In genomic region chr22:30247561-30247960, GRCh38 we compare ENCODE assay signal across 10 cellular contexts. TPM values are rescaled to one million over a fixed set of nuclear protein-coding genes. Genes with fewer than 3 reads are reported as not detected.
DNase-seq lines count a peak whose midpoint lies in the region; ATAC-seq and TF ChIP-seq lines count a peak whose summit lies in the region.
"Had no signal": no experiment of that assay in that cellular context is flagged by ENCODE, and none has a peak within 500 bp of the region (broad histone marks: within the 10 kb centered on the region; RNA-seq: fewer than 3 reads in every experiment).

No MANE protein-coding gene starts in this region.

- no peak overlapping the region for H2BK12ac ChIP-seq in H9 (ENCODE audit: insufficient read length, low read depth, low read length)

- H3K23ac ChIP-seq in H9 (ENCODE audit: insufficient read length, low read depth, low read length): no peak overlapping the region

- H4K20me1 ChIP-seq in BLaER1 (no peaks in the 10 kb centered on the region), H9 (ENCODE audit: control insufficient read depth, insufficient read depth, insufficient read length) (peaks cover 3% of the 10 kb centered on the region)

- no peaks in the 10 kb centered on the region for H3K9me3 Mint-ChIP-seq in activated T-helper 1 cell treated with anti-CD3 and anti-CD28 coated beads, Interleukin-12 subunit alpha, Interleukin-12 subunit beta, Interleukin-2, Interleukin-4 antibody, amounts not matched to agents 30 ng/mL and 10 ng/mL and 1 ng/mL, durations not matched to agents 14 hours and 24 hours and 36 hours
- no peaks in the 10 kb centered on the region for H3K9me3 Mint-ChIP-seq in H9

- H3K4me1 Mint-ChIP-seq in activated T-helper 1 cell treated with anti-CD3 and anti-CD28 coated beads, Interleukin-12 subunit alpha, Interleukin-12 subunit beta, Interleukin-2, Interleukin-4 antibody, amounts not matched to agents 30 ng/mL and 10 ng/mL and 1 ng/mL, durations not matched to agents 14 hours and 24 hours and 36 hours (ENCODE audit: low read depth): peaks cover 70% of the 10 kb centered on the region
- peaks cover 27 to 29% of the 10 kb centered on the region in 2 experiments for H3K4me1 Mint-ChIP-seq in H9

- H3K27ac ChIP-seq in BLaER1 (no peak overlapping the region), mucosa of rectum (ENCODE audit: low read depth in 2 of 2, low read length in 2 of 2) (peak overlapping the region; percentile 87), H9 (ENCODE audit: insufficient read length, low read depth, low read length) (no peak overlapping the region)
- H3K27ac ChIP-seq: SJSA1 had no signal

- H3K18ac ChIP-seq in H9 (ENCODE audit: insufficient read length, low read depth, low read length): no peak overlapping the region

- H2AFZ ChIP-seq in H9 (ENCODE audit: low read length): no peak overlapping the region

- intact Hi-C loops in activated T-helper 1 cell treated with anti-CD3 and anti-CD28 coated beads, Interleukin-12 subunit alpha, Interleukin-12 subunit beta, Interleukin-2, Interleukin-4 antibody, amounts not matched to agents 30 ng/mL and 10 ng/mL and 1 ng/mL, durations not matched to agents 14 hours and 24 hours and 36 hours (cut with micrococcal nuclease): loop anchor here (2.0 kb wide), 1 partner anchor 27 kb away; no protein-coding TSS in a partner anchor

- H3K27me3 ChIP-seq in BLaER1 (peaks cover 40% of the 10 kb centered on the region), mucosa of rectum (ENCODE audit: control insufficient read depth in 2 of 2, insufficient read depth in 2 of 2, low read length in 2 of 2) (no peaks in the 10 kb centered on the region), H9 (ENCODE audit: insufficient read depth, low read length) (no peaks in the 10 kb centered on the region)
- H3K27me3 ChIP-seq: SJSA1 had no signal

- peaks cover 53% of the 10 kb centered on the region for H3K4me1 ChIP-seq in BLaER1
- H3K4me1 ChIP-seq in ES-I3 (ENCODE audit: insufficient read depth, low read length): peaks cover 31% of the 10 kb centered on the region
- peaks cover 17 to 36% of the 10 kb centered on the region in 2 donors for H3K4me1 ChIP-seq in mucosa of rectum (ENCODE audit: control insufficient read depth in 2 of 2, insufficient read depth in 2 of 2, low read length in 2 of 2)
- H3K4me1 ChIP-seq in H9 (ENCODE audit: insufficient read depth, low read length): no peaks in the 10 kb centered on the region

- H3K4me3 ChIP-seq in BLaER1: no peak overlapping the region
- H3K4me3 ChIP-seq in mucosa of rectum (ENCODE audit: low read length in 2 of 2): peak overlapping the region; percentile 71 to 72
- H3K4me3 ChIP-seq: SJSA1 had no signal

- H2BK5ac ChIP-seq in H9 (ENCODE audit: insufficient read length, low read length): no peak overlapping the region

- H3K79me2 ChIP-seq in H9 (ENCODE audit: insufficient read depth, low read length): no peaks in the 10 kb centered on the region

- H4K91ac ChIP-seq in H9 (ENCODE audit: insufficient read length, low read depth, low read length): no peak overlapping the region

- no peak for DNase-seq in activated T-helper 1 cell treated with anti-CD3 and anti-CD28 coated beads, Interleukin-12 subunit alpha, Interleukin-12 subunit beta, Interleukin-2, Interleukin-4 antibody, amounts not matched to agents 30 ng/mL and 10 ng/mL and 1 ng/mL, durations not matched to agents 14 hours and 24 hours and 36 hours (ENCODE audit: low spot score)
- no peak for DNase-seq in H9
- DNase-seq: NCI-H774 had no signal

- H2AK5ac ChIP-seq in H9 (ENCODE audit: insufficient read length, low read length): no peak overlapping the region

- H3K36me3 ChIP-seq in BLaER1 (no peaks in the 10 kb centered on the region), ES-I3 (ENCODE audit: insufficient read depth, low read length) (peaks cover 10% of the 10 kb centered on the region; the same call in 1 of the 2 replicates), mucosa of rectum (ENCODE audit: control insufficient read depth in 2 of 2, insufficient read depth in 2 of 2, low read length in 2 of 2) (peaks cover 7% of the 10 kb centered on the region in 2 donors)

- peaks cover 32% of the 10 kb centered on the region for H3K36me3 Mint-ChIP-seq in activated T-helper 1 cell treated with anti-CD3 and anti-CD28 coated beads, Interleukin-12 subunit alpha, Interleukin-12 subunit beta, Interleukin-2, Interleukin-4 antibody, amounts not matched to agents 30 ng/mL and 10 ng/mL and 1 ng/mL, durations not matched to agents 14 hours and 24 hours and 36 hours (ENCODE audit: low read depth)
- peaks cover 0 to 11% (median 7%) of the 10 kb centered on the region in 3 experiments; a peak in 4 of 7 replicates for H3K36me3 Mint-ChIP-seq in H9 (ENCODE audit: insufficient read depth in 1 of 3, low read depth in 3 of 3)

- peaks cover 9% of the 10 kb centered on the region for H3K23me2 ChIP-seq in H9 (ENCODE audit: insufficient read length, low read depth, low read length, poor library complexity, severe bottlenecking)

- no peak overlapping the region for H3K14ac ChIP-seq in H9 (ENCODE audit: insufficient read depth, low read length)

- no peak overlapping the region for H4K5ac ChIP-seq in H9 (ENCODE audit: insufficient read length, low read depth, low read length)

- H3K9ac ChIP-seq in BLaER1 (no peak overlapping the region), ES-I3 (ENCODE audit: low read depth, low read length) (peak overlapping the region; percentile 64), mucosa of rectum (ENCODE audit: low read depth in 1 of 2, low read length in 2 of 2) (peak overlapping the region; percentile 63 to 83), H9 (ENCODE audit: extremely low read depth, insufficient read length, low read length) (no peak overlapping the region)

- H2BK15ac ChIP-seq in H9 (ENCODE audit: low read depth, low read length): no peak overlapping the region

- H3K27ac Mint-ChIP-seq in activated T-helper 1 cell treated with anti-CD3 and anti-CD28 coated beads, Interleukin-12 subunit alpha, Interleukin-12 subunit beta, Interleukin-2, Interleukin-4 antibody, amounts not matched to agents 30 ng/mL and 10 ng/mL and 1 ng/mL, durations not matched to agents 14 hours and 24 hours and 36 hours: peak overlapping the region; percentile 83
- H3K27ac Mint-ChIP-seq in H9: no peak overlapping the region

- H3T11ph ChIP-seq in H9 (ENCODE audit: low read length): no peak overlapping the region

- H4K8ac ChIP-seq in H9 (replicated peaks; ENCODE audit: insufficient read length, low read depth, low read length): no peak overlapping the region

- H3K27me3 Mint-ChIP-seq in activated T-helper 1 cell treated with anti-CD3 and anti-CD28 coated beads, Interleukin-12 subunit alpha, Interleukin-12 subunit beta, Interleukin-2, Interleukin-4 antibody, amounts not matched to agents 30 ng/mL and 10 ng/mL and 1 ng/mL, durations not matched to agents 14 hours and 24 hours and 36 hours (ENCODE audit: insufficient read depth): no peaks in the 10 kb centered on the region
- H3K27me3 Mint-ChIP-seq in H9 (ENCODE audit: low read depth): peaks cover 9% of the 10 kb centered on the region

- no peak overlapping the region for H2BK120ac ChIP-seq in H9 (ENCODE audit: low read depth, low read length, poor library complexity, severe bottlenecking)

- H2BK20ac ChIP-seq in H9 (ENCODE audit: low read depth, low read length, poor library complexity, severe bottlenecking): no peak overlapping the region

- ATAC-seq in HG03135 (IDR thresholded peaks at IDR 0.05; ENCODE audit: unreplicated experiment) (no peak), HG03520 (IDR thresholded peaks at IDR 0.05; ENCODE audit: unreplicated experiment) (no peak)

- H3K4me2 ChIP-seq in BLaER1: peak overlapping the region; percentile 99
- H3K4me2 ChIP-seq in H9 (ENCODE audit: insufficient read depth, insufficient read length, low read length): no peak overlapping the region

- no peak overlapping the region for H3K4ac ChIP-seq in H9 (ENCODE audit: low read depth, low read length)

- H3K9me3 ChIP-seq in BLaER1 (no peaks in the 10 kb centered on the region), ES-I3 (ENCODE audit: control insufficient read depth, insufficient read depth, low read length) (no peaks in the 10 kb centered on the region), mucosa of rectum (ENCODE audit: control insufficient read depth in 2 of 2, low read length in 2 of 2) (no peaks in the 10 kb centered on the region), H9 (ENCODE audit: control insufficient read depth, low read depth, low read length) (no peaks in the 10 kb centered on the region)
- H3K9me3 ChIP-seq: SJSA1 had no signal

- no peaks in the 10 kb centered on the region for H3K79me1 ChIP-seq in H9 (ENCODE audit: insufficient read depth, low read depth, low read length, poor library complexity, severe bottlenecking)

- H3K4me3 Mint-ChIP-seq in activated T-helper 1 cell treated with anti-CD3 and anti-CD28 coated beads, Interleukin-12 subunit alpha, Interleukin-12 subunit beta, Interleukin-2, Interleukin-4 antibody, amounts not matched to agents 30 ng/mL and 10 ng/mL and 1 ng/mL, durations not matched to agents 14 hours and 24 hours and 36 hours: peak overlapping the region; percentile 78
- H3K4me3 Mint-ChIP-seq in H9: no peak overlapping the region; a peak in 1 of 5 replicates

- TF ChIP-seq CTCF in H9 (conservative IDR thresholded peaks at IDR 0.05): no peak

- H3K56ac ChIP-seq in H9 (ENCODE audit: insufficient read length, low read depth, low read length): no peak overlapping the region

- no CpG with 5 or more reads among the region's 11 CpGs for WGBS in H9 (ENCODE audit: extremely low coverage, insufficient read length, low lambda C conversion rate)

RNA-seq across cellular contexts. Expression of gene LIF, which starts 1.0 kb away (rescaled TPM):
- total RNA-seq in activated T-helper 1 cell treated with anti-CD3 and anti-CD28 coated beads, Interleukin-12 subunit alpha, Interleukin-12 subunit beta, Interleukin-2, Interleukin-4 antibody, amounts not matched to agents 30 ng/mL and 10 ng/mL and 1 ng/mL, durations not matched to agents 14 hours and 24 hours and 36 hours: 450 and 455 TPM in 2 replicates
- 4.3 and 6.1 TPM in 2 replicates for total RNA-seq in H9 (2021)

RNA-seq across cellular contexts. Expression of gene OSM, which starts 19.1 kb away (rescaled TPM):
- 76.7 and 78.3 TPM in 2 replicates for total RNA-seq in activated T-helper 1 cell treated with anti-CD3 and anti-CD28 coated beads, Interleukin-12 subunit alpha, Interleukin-12 subunit beta, Interleukin-2, Interleukin-4 antibody, amounts not matched to agents 30 ng/mL and 10 ng/mL and 1 ng/mL, durations not matched to agents 14 hours and 24 hours and 36 hours
- not detected in 2 replicates for total RNA-seq in H9 (2021)
- total RNA-seq: dermis microvascular lymphatic vessel endothelial cell, SJSA1 had no signal

RNA-seq across cellular contexts. Expression of gene CASTOR1, which starts 41.7 kb away (rescaled TPM):
- total RNA-seq in activated T-helper 1 cell treated with anti-CD3 and anti-CD28 coated beads, Interleukin-12 subunit alpha, Interleukin-12 subunit beta, Interleukin-2, Interleukin-4 antibody, amounts not matched to agents 30 ng/mL and 10 ng/mL and 1 ng/mL, durations not matched to agents 14 hours and 24 hours and 36 hours: 5.6 and 8.8 TPM in 2 replicates
- 8.8 and 11.0 TPM in 2 replicates for total RNA-seq in H9 (2021)

Comparison
In these comparisons a context has a peak if more than half of its experiments do, and no peak if none do; other contexts are left out.
1. H3K27ac ChIP-seq: peak in mucosa of rectum (2 of 2); none in BLaER1 (single experiment) and H9 (single experiment).
2. H3K9ac ChIP-seq: peak in ES-I3 (single experiment) and mucosa of rectum (2 of 2); none in BLaER1 (single experiment) and H9 (single experiment).
3. RNA of gene LIF, which starts 1.0 kb away (total RNA-seq): 450 to 455 TPM in activated T-helper 1 cell treated with anti-CD3 and anti-CD28 coated beads, Interleukin-12 subunit alpha, Interleukin-12 subunit beta, Interleukin-2, Interleukin-4 antibody, amounts not matched to agents 30 ng/mL and 10 ng/mL and 1 ng/mL, durations not matched to agents 14 hours and 24 hours and 36 hours; 4.3 to 6.1 TPM in H9; every median in the first group is over 10 times any median in the second.
4. RNA of gene OSM, which starts 19.1 kb away (total RNA-seq): 76.7 to 78.3 TPM in activated T-helper 1 cell treated with anti-CD3 and anti-CD28 coated beads, Interleukin-12 subunit alpha, Interleukin-12 subunit beta, Interleukin-2, Interleukin-4 antibody, amounts not matched to agents 30 ng/mL and 10 ng/mL and 1 ng/mL, durations not matched to agents 14 hours and 24 hours and 36 hours; not detected in H9; every median in the first group is over 10 times any median in the second.